In genomic region chr22:27836181-27836580, GRCh38 we compare ENCODE assay signal across 18 cellular contexts. TPM values are rescaled to one million over a fixed set of nuclear protein-coding genes. Genes with fewer than 3 reads are reported as not detected.
DNase-seq lines count a peak whose midpoint lies in the region; ATAC-seq and TF ChIP-seq lines count a peak whose summit lies in the region.
"Had no signal": no experiment of that assay in that cellular context is flagged by ENCODE, and none has a peak within 500 bp of the region (broad histone marks: within the 10 kb centered on the region; RNA-seq: fewer than 3 reads in every experiment).

No MANE protein-coding gene starts in this region.

- TF ChIP-seq CTCF in WTC11 (IDR thresholded peaks at IDR 0.05), result no peak
- no peak for TF ChIP-seq CTCF in foreskin keratinocyte (conservative IDR thresholded peaks at IDR 0.05)

- no peaks in the 10 kb centered on the region for H3K9me3 ChIP-seq in right cardiac atrium (ENCODE audit: control insufficient read depth, low read length)
- H3K9me3 ChIP-seq: BE2C, ovary had no signal

- H3K27me3 Mint-ChIP-seq in WTC11 (ENCODE audit: low read depth), result 0 out of 2 replicates have a peak, but pooled peaks cover 3% of the 10 kb centered on the region
- H3K27me3 Mint-ChIP-seq: central memory CD8-positive, alpha-beta T cell had no signal

- H3K4me1 ChIP-seq in foreskin keratinocyte (peaks cover 8% of the 10 kb centered on the region), right cardiac atrium (ENCODE audit: control insufficient read depth, insufficient read depth, low read length) (no peaks in the 10 kb centered on the region)
- H3K4me1 ChIP-seq: BE2C had no signal

- no peak overlapping the region for H3K4me3 ChIP-seq in right cardiac atrium (ENCODE audit: low read length)
- H3K4me3 ChIP-seq: ovary had no signal

- no peak overlapping the region for H3K27ac Mint-ChIP-seq in WTC11
- H3K27ac Mint-ChIP-seq: activated T-helper 1 cell treated with anti-CD3 and anti-CD28 coated beads, Interleukin-12 subunit alpha, Interleukin-12 subunit beta, Interleukin-2, Interleukin-4 antibody, amounts not matched to agents 30 ng/mL and 10 ng/mL and 1 ng/mL, durations not matched to agents 14 hours and 24 hours and 36 hours; T-helper 1 cell treated with Interleukin-12 subunit alpha and Interleukin-12 subunit beta and Interleukin-4 antibody, amounts not matched to agents 30 μg/mL and 1 μg/mL, for 36 hours had no signal

- POLR2A ChIA-PET in WTC11 (lab: Charles Lee), result no interaction called here

- no peak overlapping the region for H3K27ac ChIP-seq in foreskin keratinocyte
- H3K27ac ChIP-seq in right cardiac atrium (ENCODE audit: low read length), result no peak overlapping the region
- H3K27ac ChIP-seq: ovary had no signal

- 85% methylated on average over 10 of the region's 10 CpGs for WGBS in right cardiac atrium

- peak; percentile 38 for ATAC-seq in WTC11
- peak; percentile 48 for ATAC-seq in foreskin keratinocyte
- no peak for ATAC-seq in sciatic nerve
- ATAC-seq in HG03135 (IDR thresholded peaks at IDR 0.05; ENCODE audit: unreplicated experiment), result no peak
- no peak for ATAC-seq in GM18517 (IDR thresholded peaks at IDR 0.05; ENCODE audit: unreplicated experiment)
- ATAC-seq in right cardiac atrium, result no peak
- ATAC-seq: left lobe of liver had no signal

- intact Hi-C loops in sciatic nerve (cut with DNase I) (no loop called here), right cardiac atrium (cut with DNase I) (no loop called here)

- H3K27me3 ChIP-seq in foreskin keratinocyte (no peaks in the 10 kb centered on the region), right cardiac atrium (ENCODE audit: control insufficient read depth, insufficient read depth) (no peaks in the 10 kb centered on the region)
- H3K27me3 ChIP-seq: BE2C, ovary had no signal

- peaks cover 16% of the 10 kb centered on the region for H3K36me3 Mint-ChIP-seq in WTC11

- peaks cover 33% of the 10 kb centered on the region for H3K4me1 Mint-ChIP-seq in WTC11

- peaks cover 17% of the 10 kb centered on the region for H3K9me3 Mint-ChIP-seq in WTC11

- DNase-seq in ELF-1 (ENCODE audit: low read depth, low spot score) (peak; percentile 77), WTC11 (ENCODE audit: low spot score) (no peak), foreskin keratinocyte (peak in 1 of 2 donors; percentile 14), sciatic nerve (ENCODE audit: low spot score) (peak; percentile 42), right cardiac atrium (no peak), NCI-H526 (lab: John Stamatoyannopoulos, UW) (no peak)
- DNase-seq: activated CD8-positive, alpha-beta memory T cell treated with anti-CD3 and anti-CD28 coated beads for 24 hours; BE2C; NCI-H2171 treated with DMSO at 0.1 percent for 48 hours; NK-92 treated with Interleukin-12 subunit alpha and Interleukin-12 subunit beta, amount 100 ng/mL, for 24 hours; small intestine had no signal

- CTCF ChIA-PET in WTC11 (lab: Charles Lee), result no interaction called here

- H3K4me3 Mint-ChIP-seq in WTC11, result no peak overlapping the region
- H3K4me3 Mint-ChIP-seq: activated T-helper 1 cell treated with anti-CD3 and anti-CD28 coated beads, Interleukin-12 subunit alpha, Interleukin-12 subunit beta, Interleukin-2, Interleukin-4 antibody, amounts not matched to agents 30 ng/mL and 10 ng/mL and 1 ng/mL, durations not matched to agents 14 hours and 24 hours and 36 hours; central memory CD8-positive, alpha-beta T cell; T-helper 1 cell treated with Interleukin-12 subunit alpha and Interleukin-12 subunit beta and Interleukin-4 antibody, amounts not matched to agents 30 μg/mL and 1 μg/mL, for 36 hours had no signal

TF ChIP-seq in WTC11, 78 proteins besides CTCF, POLR2A, EP300 and RAD21:
- TF ChIP-seq, protein P1, sequence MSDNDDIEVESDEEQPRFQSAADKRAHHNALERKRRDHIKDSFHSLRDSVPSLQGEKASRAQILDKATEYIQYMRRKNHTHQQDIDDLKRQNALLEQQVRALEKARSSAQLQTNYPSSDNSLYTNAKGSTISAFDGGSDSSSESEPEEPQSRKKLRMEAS (CRISPR knock-in tag; IDR thresholded peaks at IDR 0.05), result no peak

RNA-seq across cellular contexts. Expression of gene MN1, which starts 34.6 kb away (rescaled TPM):
- total RNA-seq in WTC11 (2021) (16.3 to 21.3 TPM (median 16.7 TPM) in 3 replicates), foreskin keratinocyte (10.7 and 12.0 TPM in 2 replicates), sciatic nerve (10.4 TPM), right cardiac atrium (10 to 100 TPM in 3 of 4 donors, 1 to 10 TPM in 1; 9.6 to 12.2 (median 10.1) TPM)
- polyA plus RNA-seq in foreskin keratinocyte (4.2 and 4.6 TPM in 2 replicates), right cardiac atrium (3.8 TPM)

Comparison
In these comparisons a context has a peak if more than half of its experiments do, and no peak if none do; other contexts are left out.
1. DNase-seq: peak in ELF-1 (single experiment) and sciatic nerve (single experiment); none in WTC11 (single experiment), right cardiac atrium (0 of 3) and NCI-H526 (0 of 2).
2. ATAC-seq: peak in WTC11 (single experiment) and foreskin keratinocyte (single experiment); none in sciatic nerve (single experiment), HG03135 (single experiment), GM18517 (single experiment) and right cardiac atrium (0 of 2).